8 cellular contexts compared by ENCODE assay signal in the genomic region with DNA sequence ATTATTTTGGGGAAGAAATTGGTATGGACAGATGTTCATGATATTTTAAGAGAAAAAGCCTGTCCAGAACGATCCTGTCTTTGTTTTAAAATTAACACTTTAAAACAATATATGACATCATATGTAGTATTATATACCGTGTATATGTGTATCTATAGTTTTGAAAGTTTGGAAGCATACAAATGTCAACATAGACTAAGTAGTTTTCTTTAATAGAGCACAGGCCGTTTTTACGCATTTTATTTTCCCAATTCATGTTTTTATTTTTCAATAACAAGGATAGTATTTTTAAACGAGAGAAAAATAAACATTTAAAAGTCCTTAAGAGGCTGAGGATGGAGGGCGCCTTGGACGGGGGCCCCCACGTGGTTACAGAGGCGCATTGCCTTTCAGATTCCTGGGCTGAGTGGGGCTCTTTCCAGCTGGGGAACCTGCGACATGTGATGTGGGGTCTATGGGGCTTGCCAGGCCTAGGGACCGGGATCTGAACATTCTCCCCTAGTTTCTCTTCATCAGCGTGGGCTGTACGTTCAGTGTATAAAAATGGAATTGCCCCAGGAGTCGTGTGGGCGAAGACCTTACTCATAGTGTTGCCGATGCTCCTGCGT.
DNase-seq lines count a peak whose midpoint lies in the region; ATAC-seq and TF ChIP-seq lines count a peak whose summit lies in the region.

No MANE protein-coding gene starts in this region.

- peak; percentile 64 for DNase-seq in ELR (ENCODE audit: low read depth)
- DNase-seq in HPDE6-E6E7 (ENCODE audit: extremely low spot score), result peak; percentile 59
- peak; percentile 33 to 77 (median 58) for DNase-seq in adrenal gland
- DNase-seq in right cardiac atrium, result peak; percentile 66 to 83 (median 76)
- peak; percentile 50 to 69 for DNase-seq in psoas muscle
- DNase-seq in GOT3 (lab: John Stamatoyannopoulos, UW), result no peak

- peak overlapping the region in 1 of 5 donors; percentile 86 for H3K27ac ChIP-seq in adrenal gland
- H3K27ac ChIP-seq in right cardiac atrium (ENCODE audit: low read length), result no peak overlapping the region
- peak overlapping the region; percentile 86 for H3K27ac ChIP-seq in psoas muscle

- H3K4me3 ChIP-seq in adrenal gland (peak overlapping the region in 2 of 4 donors; percentile 86 to 99), right cardiac atrium (ENCODE audit: low read length) (peak overlapping the region; percentile 76), psoas muscle (peak overlapping the region; percentile 95)

- no peak for TF ChIP-seq POLR2A in adrenal gland (IDR thresholded peaks at IDR 0.05)

- no peaks in the 10 kb centered on the region for H3K27me3 ChIP-seq in adrenal gland
- H3K27me3 ChIP-seq in right cardiac atrium (ENCODE audit: control insufficient read depth, insufficient read depth), result no peaks in the 10 kb centered on the region
- no peaks in the 10 kb centered on the region for H3K27me3 ChIP-seq in psoas muscle (ENCODE audit: insufficient read depth in 3 of 3, low read length in 2 of 3)

- intact Hi-C loops in adrenal gland (cut with DNase I) (loop anchor here in 1 of 2 donors (10.0 kb wide), 1 partner anchor 131 kb away; the partner anchor contains the start of gene ZNF746), right cardiac atrium (cut with DNase I) (no loop called here), psoas muscle (cut with DNase I) (loop anchor here in 1 of 2 donors (5.0 kb wide), 1 partner anchor 123 kb away; no protein-coding TSS in a partner anchor)

- TF ChIP-seq CTCF in adrenal gland (IDR thresholded peaks at IDR 0.05), result peak in 5 of 6 experiments; percentile 8 to 55 (median 43)
- TF ChIP-seq CTCF in psoas muscle (IDR thresholded peaks at IDR 0.05), result peak; percentile 52

- WGBS in adrenal gland, 4 donors, result 31 to 50% (median 38%) methylated on average over 17 of the region's 17 CpGs
- WGBS in right cardiac atrium, result 31% methylated on average over 17 of the region's 17 CpGs
- WGBS in psoas muscle, 3 donors, result 32 to 45% (median 37%) methylated on average over 17 of the region's 17 CpGs

- H3K9me3 ChIP-seq in adrenal gland (replicated peaks in 1 of 3), result no peaks in the 10 kb centered on the region
- H3K9me3 ChIP-seq in right cardiac atrium (ENCODE audit: control insufficient read depth, low read length), result no peaks in the 10 kb centered on the region
- no peaks in the 10 kb centered on the region for H3K9me3 ChIP-seq in psoas muscle

- ATAC-seq in SK-N-SH treated with all-trans-retinoic acid at 6 μM for 48 hours (no peak), right cardiac atrium (peak; percentile 49 to 65), psoas muscle (peak in 2 of 4 donors; percentile 45 to 57), HG02938 (IDR thresholded peaks at IDR 0.05; ENCODE audit: unreplicated experiment) (no peak)

- H3K36me3 ChIP-seq in adrenal gland (replicated peaks in 1 of 2), result peaks cover 0 to 9% of the 10 kb centered on the region in 2 donors
- H3K36me3 ChIP-seq in psoas muscle (ENCODE audit: insufficient read depth in 1 of 2, low read depth in 1 of 2), result peaks cover 0 to 10% of the 10 kb centered on the region in 2 donors

- H3K4me1 ChIP-seq in adrenal gland (replicated peaks in 1 of 2), result peaks cover 10 to 21% of the 10 kb centered on the region in 2 donors
- H3K4me1 ChIP-seq in right cardiac atrium (ENCODE audit: control insufficient read depth, insufficient read depth, low read length), result peaks cover 7% of the 10 kb centered on the region
- peaks cover 24% of the 10 kb centered on the region for H3K4me1 ChIP-seq in psoas muscle

TF ChIP-seq in SK-N-SH treated with all-trans-retinoic acid at 6 μM for 48 hours, 23 proteins besides CTCF, POLR2A, EP300 and RAD21:
- TF ChIP-seq ZNF70 (CRISPR knock-in tag; IDR thresholded peaks at IDR 0.05) (0 out of 2 replicates have a peak, but pooled peaks have one; percentile 26), RARB (CRISPR knock-in tag; IDR thresholded peaks at IDR 0.05) (no peak)

Comparison
In these comparisons a context has a peak if more than half of its experiments do, and no peak if none do; other contexts are left out.
1. ATAC-seq: peak in right cardiac atrium (2 of 2); none in SK-N-SH treated with all-trans-retinoic acid at 6 μM for 48 hours (single experiment) and HG02938 (single experiment).